Comparison of ENCODE assay signal across 23 cellular contexts in the genomic region with DNA sequence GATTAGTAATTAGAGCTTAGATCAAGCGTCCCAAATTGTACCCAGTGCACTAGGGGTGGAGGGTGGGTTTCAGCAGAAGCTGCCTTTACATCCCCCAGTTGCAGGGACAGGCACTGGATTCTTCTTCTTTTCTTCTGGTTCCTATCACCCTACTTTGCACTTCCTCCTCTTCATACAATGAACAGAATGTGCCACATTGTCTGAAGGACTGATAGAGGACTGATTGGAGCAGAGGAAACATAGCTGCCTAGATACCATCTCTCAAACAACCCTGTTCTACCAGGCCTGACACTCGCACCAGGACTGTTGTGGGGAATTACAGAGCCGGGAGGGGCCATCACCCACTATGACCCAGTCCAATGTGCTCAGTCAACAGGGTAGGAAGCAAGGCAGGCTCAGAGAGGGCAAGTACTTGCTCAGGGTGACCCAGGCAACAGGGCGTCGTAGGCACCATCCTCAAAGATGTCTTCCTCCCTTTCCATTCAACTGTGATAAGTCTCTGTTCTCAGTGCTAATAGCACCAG. TPM values are rescaled to one million over a fixed set of nuclear protein-coding genes. Genes with fewer than 3 reads are reported as not detected.
DNase-seq lines count a peak whose midpoint lies in the region; ATAC-seq, FAIRE-seq and TF ChIP-seq lines count a peak whose summit lies in the region.
"Had no signal": no experiment of that assay in that cellular context is flagged by ENCODE, and none has a peak within 500 bp of the region (broad histone marks: within the 10 kb centered on the region; RNA-seq: fewer than 3 reads in every experiment).

No MANE protein-coding gene starts in this region.

- no peak for TF ChIP-seq POLR2A in spleen (IDR thresholded peaks at IDR 0.05)

- WGBS in spleen, 5 donors: 70 to 80% (median 75%) methylated on average over 5 of the region's 5 CpGs

- H3K4me1 Mint-ChIP-seq in T-helper 1 cell treated with Interleukin-12 subunit alpha and Interleukin-12 subunit beta and Interleukin-4 antibody, amounts not matched to agents 30 μg/mL and 1 μg/mL, for 36 hours (ENCODE audit: low read depth): peaks cover 84% of the 10 kb centered on the region
- peaks cover 88 to 100% (median 88%) of the 10 kb centered on the region in 3 donors for H3K4me1 Mint-ChIP-seq in T-cell
- peaks cover 88% of the 10 kb centered on the region for H3K4me1 Mint-ChIP-seq in activated naive CD8-positive, alpha-beta T cell (ENCODE audit: low read depth)

- H3K27me3 Mint-ChIP-seq in T-helper 1 cell treated with Interleukin-12 subunit alpha and Interleukin-12 subunit beta and Interleukin-4 antibody, amounts not matched to agents 30 μg/mL and 1 μg/mL, for 36 hours (ENCODE audit: low read depth): no peaks in the 10 kb centered on the region
- H3K27me3 Mint-ChIP-seq in T-cell: no peaks in the 10 kb centered on the region
- no peaks in the 10 kb centered on the region for H3K27me3 Mint-ChIP-seq in activated naive CD8-positive, alpha-beta T cell

- peak overlapping the region; percentile 87 for H3K27ac Mint-ChIP-seq in T-helper 1 cell treated with Interleukin-12 subunit alpha and Interleukin-12 subunit beta and Interleukin-4 antibody, amounts not matched to agents 30 μg/mL and 1 μg/mL, for 36 hours
- peak overlapping the region; percentile 99 for H3K27ac Mint-ChIP-seq in T-cell
- H3K27ac Mint-ChIP-seq in activated naive CD8-positive, alpha-beta T cell: peak overlapping the region; percentile 96
- H3K27ac Mint-ChIP-seq: HFFc6 had no signal

- H3K9me3 Mint-ChIP-seq in T-helper 1 cell treated with Interleukin-12 subunit alpha and Interleukin-12 subunit beta and Interleukin-4 antibody, amounts not matched to agents 30 μg/mL and 1 μg/mL, for 36 hours: no peaks in the 10 kb centered on the region
- no peaks in the 10 kb centered on the region for H3K9me3 Mint-ChIP-seq in T-cell
- no peaks in the 10 kb centered on the region for H3K9me3 Mint-ChIP-seq in activated naive CD8-positive, alpha-beta T cell (ENCODE audit: low read depth)
- H3K9me3 Mint-ChIP-seq: HFFc6 had no signal

- peak in 2 of 4 experiments; percentile 8 to 61 for ATAC-seq in T-cell (replicated peaks in 1 of 4)
- ATAC-seq: HepG2, sciatic nerve had no signal

- peak overlapping the region; percentile 99 for H3K4me3 Mint-ChIP-seq in T-helper 1 cell treated with Interleukin-12 subunit alpha and Interleukin-12 subunit beta and Interleukin-4 antibody, amounts not matched to agents 30 μg/mL and 1 μg/mL, for 36 hours
- peak overlapping the region; percentile 99 for H3K4me3 Mint-ChIP-seq in T-cell
- H3K4me3 Mint-ChIP-seq in activated naive CD8-positive, alpha-beta T cell: peak overlapping the region; percentile 100
- H3K4me3 Mint-ChIP-seq: HFFc6 had no signal

- TF ChIP-seq CTCF in spleen (IDR thresholded peaks at IDR 0.05 in 8 of 11, conservative IDR thresholded peaks at IDR 0.05 in 3 of 11): no peak

- peaks cover 0 to 2% (median 0%) of the 10 kb centered on the region in 7 donors for H3K27me3 ChIP-seq in spleen (replicated peaks in 1 of 7)
- H3K27me3 ChIP-seq: transverse colon had no signal

- no peaks in the 10 kb centered on the region for H3K9me3 ChIP-seq in spleen
- H3K9me3 ChIP-seq: SJSA1, transverse colon had no signal

- POLR2A ChIA-PET in T-cell (lab: Charles Lee): interaction anchor here (0.6 to 1.7 kb wide), 10 partner anchors 9 to 56 kb away, joined by 3 to 6 read pairs (median 4); no protein-coding TSS in a partner anchor

- peaks cover 45 to 100% (median 90%) of the 10 kb centered on the region in 6 donors for H3K4me1 ChIP-seq in spleen
- H3K4me1 ChIP-seq: SJSA1 had no signal

- intact Hi-C loops in spleen (cut with DNase I; ENCODE audit: low total_unique reads): no loop called here

- peaks cover 0 to 85% (median 17%) of the 10 kb centered on the region in 6 donors for H3K36me3 ChIP-seq in spleen
- H3K36me3 ChIP-seq: SJSA1, transverse colon had no signal

- FAIRE-seq in RCC 7860 (lab: Jason Lieb, UNC): no peak
- FAIRE-seq: endothelial cell of umbilical vein, GM19239, HepG2 had no signal

- H3K27ac ChIP-seq in spleen: peak overlapping the region in 7 of 8 donors; percentile 24 to 99 (median 82)
- H3K27ac ChIP-seq: SJSA1 had no signal

- peak overlapping the region in 1 of 8 donors; percentile 77 for H3K4me3 ChIP-seq in spleen
- H3K4me3 ChIP-seq: SJSA1, transverse colon had no signal

- CTCF ChIA-PET in T-cell (lab: Charles Lee): interaction anchor here (0.5 to 10.5 kb wide), 9 partner anchors 9 to 681 kb away, joined by 3 to 111 read pairs (median 4); no protein-coding TSS in a partner anchor

- peaks cover 98% of the 10 kb centered on the region for H3K36me3 Mint-ChIP-seq in T-helper 1 cell treated with Interleukin-12 subunit alpha and Interleukin-12 subunit beta and Interleukin-4 antibody, amounts not matched to agents 30 μg/mL and 1 μg/mL, for 36 hours (ENCODE audit: low read depth)
- H3K36me3 Mint-ChIP-seq in T-cell: peaks cover 99% of the 10 kb centered on the region
- H3K36me3 Mint-ChIP-seq in activated naive CD8-positive, alpha-beta T cell: peaks cover 52% of the 10 kb centered on the region

- no peak for DNase-seq in T-helper 1 cell
- DNase-seq in T-cell: peak in 1 of 34 experiments; percentile 41
- DNase-seq in spleen: no peak
- no peak for DNase-seq in amniotic stem cell (lab: John Stamatoyannopoulos, UW)
- no peak for DNase-seq in RCC 7860 (ENCODE audit: low spot score)
- no peak for DNase-seq in hypothalamus (lab: John Stamatoyannopoulos, UW)
- DNase-seq: 8988T; foreskin melanocyte; HFFc6; MM.1S; NCI-H2081; NCI-H526 treated with DMSO at 0.1 percent for 48 hours; stimulated activated CD4-positive, alpha-beta T cell treated with anti-CD3 and anti-CD28 coated beads, Interleukin-2, amount 100 ng/mL, for 48 hours; transverse colon had no signal

RNA-seq across cellular contexts. Expression of a gene that starts 6.2 kb away (rescaled TPM):
- 100 to 1,000 TPM; 355 to 394 (median 374) TPM for total RNA-seq in T-cell
- 100 to 1,000 TPM; 186 to 272 (median 219) TPM for total RNA-seq in spleen
- polyA plus RNA-seq in spleen: 10 to 100 TPM; 28.3 to 33.1 (median 29.3) TPM
- total RNA-seq: endothelial cell of umbilical vein, HepG2, HFFc6 had no signal
- polyA plus RNA-seq: endothelial cell of umbilical vein, HepG2 had no signal

RNA-seq across cellular contexts. Expression of a gene that starts 58.6 kb away (rescaled TPM):
- total RNA-seq in T-cell (not detected), spleen (not detected)
- polyA plus RNA-seq in spleen: under 1 TPM in 1 of 3 donors, not detected in 2; 0.35 TPM
- total RNA-seq: endothelial cell of umbilical vein, HepG2, HFFc6, mononuclear cell, omental fat pad, sciatic nerve, SJSA1 had no signal
- polyA plus RNA-seq: endothelial cell of umbilical vein, HepG2 had no signal
